13 cellular contexts compared by ENCODE assay signal in genomic region chr9:105066265-105066865, GRCh38.
DNase-seq lines count a peak whose midpoint lies in the region; ATAC-seq and TF ChIP-seq lines count a peak whose summit lies in the region.
"Had no signal": no experiment of that assay in that cellular context is flagged by ENCODE, and none has a peak within 500 bp of the region (broad histone marks: within the 10 kb centered on the region; RNA-seq: fewer than 3 reads in every experiment).

No MANE protein-coding gene starts in this region.

- H3K79me2 ChIP-seq in mammary epithelial cell (ENCODE audit: insufficient read depth, low read length), result no peaks in the 10 kb centered on the region
- H3K79me2 ChIP-seq: parathyroid adenoma had no signal

- dilution Hi-C loops in mammary epithelial cell (cut with HindIII; ENCODE audit: low sequenced_read_pairs), result no loop called here

- no TSS peak for BruUV-seq in mammary epithelial cell (replicated peaks; lab: Mats Ljungman, UMichigan)

- ATAC-seq in gastroesophageal sphincter (peak; percentile 36), upper lobe of right lung (peak; percentile 51), HG03108 (IDR thresholded peaks at IDR 0.05; ENCODE audit: unreplicated experiment) (no peak)

- TF ChIP-seq CTCF in mammary epithelial cell (conservative IDR thresholded peaks at IDR 0.05 in 1 of 2, IDR thresholded peaks at IDR 0.05 in 1 of 2; ENCODE audit: extremely low read depth in 1 of 2, insufficient read depth in 1 of 2, low read depth in 1 of 2, low read length in 2 of 2), result no peak
- no peak for TF ChIP-seq CTCF in breast epithelium (IDR thresholded peaks at IDR 0.05)
- no peak for TF ChIP-seq CTCF in gastroesophageal sphincter (IDR thresholded peaks at IDR 0.05)
- no peak for TF ChIP-seq CTCF in upper lobe of right lung (IDR thresholded peaks at IDR 0.05)

- no peaks in the 10 kb centered on the region for H3K9me3 Mint-ChIP-seq in activated T-cell treated with anti-CD3 and anti-CD28 coated beads, Interleukin-2, amount 50 U/mL, for 24 hours

- peaks cover 11% of the 10 kb centered on the region for H3K27me3 Mint-ChIP-seq in activated T-cell treated with anti-CD3 and anti-CD28 coated beads, Interleukin-2, amount 50 U/mL, for 24 hours

- H3K36me3 ChIP-seq in mammary epithelial cell (ENCODE audit: insufficient read depth, low read length) (no peaks in the 10 kb centered on the region), breast epithelium (no peaks in the 10 kb centered on the region), gastroesophageal sphincter (no peaks in the 10 kb centered on the region), upper lobe of right lung (no peaks in the 10 kb centered on the region)

- H2AFZ ChIP-seq in mammary epithelial cell (ENCODE audit: low read depth, low read length), result peak overlapping the region; percentile 4
- H2AFZ ChIP-seq: parathyroid adenoma had no signal

- TF ChIP-seq POLR2A in breast epithelium (IDR thresholded peaks at IDR 0.05) (no peak), gastroesophageal sphincter (IDR thresholded peaks at IDR 0.05) (no peak)

- no peak overlapping the region for H3K4me3 Mint-ChIP-seq in activated T-cell treated with anti-CD3 and anti-CD28 coated beads, Interleukin-2, amount 50 U/mL, for 24 hours

- peaks cover 21% of the 10 kb centered on the region for H3K4me1 Mint-ChIP-seq in activated T-cell treated with anti-CD3 and anti-CD28 coated beads, Interleukin-2, amount 50 U/mL, for 24 hours (ENCODE audit: low read depth)

- no peaks in the 10 kb centered on the region for H4K20me1 ChIP-seq in mammary epithelial cell (ENCODE audit: insufficient read depth, low read length)

- 20% methylated on average over 3 of the region's 5 CpGs for WGBS in mammary epithelial cell (ENCODE audit: low coverage, missing lambda C conversion rate)
- 73 to 76% methylated on average over 3 of the region's 5 CpGs for WGBS in gastroesophageal sphincter (ENCODE audit: low coverage in 1 of 2), 2 donors

- no peak overlapping the region for H3K4me3 ChIP-seq in mammary epithelial cell (replicated peaks in 1 of 3; ENCODE audit: insufficient read depth in 1 of 3, low read depth in 2 of 3, low read length in 3 of 3)
- no peak overlapping the region for H3K4me3 ChIP-seq in breast epithelium
- H3K4me3 ChIP-seq in gastroesophageal sphincter, result no peak overlapping the region
- no peak overlapping the region for H3K4me3 ChIP-seq in upper lobe of right lung

- H3K27ac ChIP-seq in mammary epithelial cell (ENCODE audit: insufficient read depth, low read depth, low read length) (no peak overlapping the region), breast epithelium (no peak overlapping the region), gastroesophageal sphincter (no peak overlapping the region), upper lobe of right lung (no peak overlapping the region)
- H3K27ac ChIP-seq: parathyroid adenoma had no signal

- H3K27ac Mint-ChIP-seq in activated T-cell treated with anti-CD3 and anti-CD28 coated beads, Interleukin-2, amount 50 U/mL, for 24 hours, result no peak overlapping the region

- peaks cover 51% of the 10 kb centered on the region for H3K4me1 ChIP-seq in mammary epithelial cell (ENCODE audit: insufficient read depth, low read length)
- peaks cover 0 to 9% of the 10 kb centered on the region in 2 donors for H3K4me1 ChIP-seq in breast epithelium
- peaks cover 16 to 34% (median 22%) of the 10 kb centered on the region in 3 donors for H3K4me1 ChIP-seq in gastroesophageal sphincter
- peaks cover 27% of the 10 kb centered on the region for H3K4me1 ChIP-seq in upper lobe of right lung

- no peak overlapping the region for H3K4me2 ChIP-seq in mammary epithelial cell (ENCODE audit: insufficient read depth, low read depth, low read length)

- H3K9me3 ChIP-seq in mammary epithelial cell (replicated peaks; ENCODE audit: insufficient read depth, low read length) (peaks cover 3% of the 10 kb centered on the region), breast epithelium (peaks cover 0 to 4% of the 10 kb centered on the region in 2 donors), gastroesophageal sphincter (no peaks in the 10 kb centered on the region), upper lobe of right lung (no peaks in the 10 kb centered on the region)

- H3K27me3 ChIP-seq in mammary epithelial cell (ENCODE audit: insufficient read depth, low read length), result no peaks in the 10 kb centered on the region
- no peaks in the 10 kb centered on the region for H3K27me3 ChIP-seq in breast epithelium
- H3K27me3 ChIP-seq in gastroesophageal sphincter, result no peaks in the 10 kb centered on the region
- no peaks in the 10 kb centered on the region for H3K27me3 ChIP-seq in upper lobe of right lung

- intact Hi-C loops in mammary epithelial cell (cut with micrococcal nuclease), result no loop called here
- intact Hi-C loops in breast epithelium (cut with DNase I; ENCODE audit: low total_unique reads), result loop anchor here (2.0 kb wide), 1 partner anchor 148 kb away; no protein-coding TSS in a partner anchor
- intact Hi-C loops in upper lobe of right lung (cut with DNase I), result no loop called here

- H3K9ac ChIP-seq in mammary epithelial cell (ENCODE audit: insufficient read depth, low read length), result no peak overlapping the region
- H3K9ac ChIP-seq: parathyroid adenoma had no signal

- DNase-seq in mammary epithelial cell (peak; percentile 74), breast epithelium (ENCODE audit: low spot score in 2 of 2) (no peak), UCSD-AML1 (lab: John Stamatoyannopoulos, UW; ENCODE audit: unreplicated experiment) (peak; percentile 36), upper lobe of right lung (no peak), pons (ENCODE audit: low spot score) (no peak)
- no peak for DNase-seq in activated T-cell treated with anti-CD3 and anti-CD28 coated beads, Interleukin-2, amount 50 U/mL, for 24 hours
- DNase-seq: activated CD4-positive, alpha-beta T cell treated with anti-CD3 and anti-CD28 coated beads, Interleukin-2, amount 50 U/mL, for 4 hours; NCI-H82; Right ventricle myocardium superior; T1000 had no signal

- no peak for TF ChIP-seq EP300 in gastroesophageal sphincter (IDR thresholded peaks at IDR 0.05)

- H3K36me3 Mint-ChIP-seq in activated T-cell treated with anti-CD3 and anti-CD28 coated beads, Interleukin-2, amount 50 U/mL, for 24 hours (ENCODE audit: low read depth), result no peaks in the 10 kb centered on the region

- CTCF ChIA-PET in mammary epithelial cell (lab: Charles Lee; ENCODE audit: low non-redundant PET), result interaction anchor here (0.6 kb wide), 1 partner anchor 22 kb away, joined by 3 read pairs; no protein-coding TSS in a partner anchor

- in situ Hi-C loops in mammary epithelial cell (cut with MboI; ENCODE audit: low sequenced_read_pairs in 2 of 2), result no loop called here

Comparison
In these comparisons a context has a peak if more than half of its experiments do, and no peak if none do; other contexts are left out.
1. DNase-seq: peak in mammary epithelial cell (single experiment) and UCSD-AML1 (single experiment); none in breast epithelium (0 of 2), upper lobe of right lung (single experiment), pons (single experiment) and activated T-cell treated with anti-CD3 and anti-CD28 coated beads, Interleukin-2, amount 50 U/mL, for 24 hours (single experiment).